In the genomic region with DNA sequence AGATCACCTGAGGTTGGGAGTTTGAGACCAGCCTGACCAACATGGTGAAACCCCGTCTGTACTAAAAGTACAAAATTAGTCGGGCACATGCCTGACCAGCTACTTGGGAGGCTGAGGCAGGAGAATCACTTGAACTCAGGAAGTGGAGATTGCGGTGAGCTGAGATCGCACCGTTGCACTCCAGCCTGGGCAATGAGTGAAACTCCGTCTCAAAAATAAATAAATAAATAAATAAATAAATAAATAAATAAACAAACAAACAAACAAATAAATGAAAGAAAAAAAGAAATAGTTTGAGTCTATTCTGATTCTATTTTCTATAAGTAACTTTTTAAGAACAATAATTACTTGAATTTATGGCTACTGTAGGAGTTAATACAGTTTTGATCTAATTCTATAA, we compare ENCODE assay signal across 6 cellular contexts. TPM values are rescaled to one million over a fixed set of nuclear protein-coding genes. Genes with fewer than 3 reads are reported as not detected.
"Had no signal": no experiment of that assay in that cellular context is flagged by ENCODE, and none has a peak within 500 bp of the region (broad histone marks: within the 10 kb centered on the region; RNA-seq: fewer than 3 reads in every experiment).

No MANE protein-coding gene starts in this region.

RNA-seq across cellular contexts. Expression of a gene that starts 6.3 kb away (rescaled TPM):
- total RNA-seq: HepG2, HT-29, HT1080, IMR-90, K562 had no signal
- polyA plus RNA-seq: HepG2, IgD-negative memory B cell, IMR-90, K562 had no signal
